2 cellular contexts compared by ENCODE assay signal in genomic region chr7:41540601-41541000, GRCh38.
TF ChIP-seq lines count a peak whose summit lies in the region.

No MANE protein-coding gene starts in this region.

TF ChIP-seq in GM23338, 12 proteins besides CTCF, POLR2A, EP300 and RAD21 (continued from another document):
- no peak for TF ChIP-seq REST (IDR thresholded peaks at IDR 0.05; ENCODE audit: unreplicated experiment)
- no peak for TF ChIP-seq STAT1 (IDR thresholded peaks at IDR 0.05; ENCODE audit: unreplicated experiment)
- TF ChIP-seq EZH2phosphoT487 (IDR thresholded peaks at IDR 0.05; ENCODE audit: unreplicated experiment) = no peak
- no peak for TF ChIP-seq EZH2 (IDR thresholded peaks at IDR 0.05; ENCODE audit: low read depth, unreplicated experiment)
- no peak for TF ChIP-seq CREB1 (CRISPR knock-in tag; IDR thresholded peaks at IDR 0.05; ENCODE audit: low read depth)
- no peak for TF ChIP-seq NANOG (IDR thresholded peaks at IDR 0.05; ENCODE audit: borderline replicate concordance)
- no peak for TF ChIP-seq ZNF114 (CRISPR knock-in tag; IDR thresholded peaks at IDR 0.05)
- TF ChIP-seq JUNB (IDR thresholded peaks at IDR 0.05; ENCODE audit: unreplicated experiment) = no peak
- TF ChIP-seq ETS1 (IDR thresholded peaks at IDR 0.05) = no peak
- TF ChIP-seq ZNF462 (CRISPR knock-in tag; IDR thresholded peaks at IDR 0.05) = no peak

TF ChIP-seq in H1, 55 proteins besides CTCF, POLR2A, EP300 and RAD21 (continued from another document):
- TF ChIP-seq E2F6 (IDR thresholded peaks at IDR 0.05) (no peak), RFX5 (IDR thresholded peaks at IDR 0.05; ENCODE audit: borderline replicate concordance, low read depth, low read length) (no peak), SIN3A (conservative IDR thresholded peaks at IDR 0.05 in 1 of 2, IDR thresholded peaks at IDR 0.05 in 1 of 2; ENCODE audit: low read depth in 1 of 2, low read length in 2 of 2) (no peak), TCF12 (IDR thresholded peaks at IDR 0.05; ENCODE audit: low read depth, low read length) (no peak), CTBP2 (IDR thresholded peaks at IDR 0.05; ENCODE audit: borderline replicate concordance, insufficient read depth, insufficient read length, low read length) (no peak), RBBP5 (IDR thresholded peaks at IDR 0.05; ENCODE audit: borderline replicate concordance, low read depth, low read length) (no peak), SP1 (IDR thresholded peaks at IDR 0.05; ENCODE audit: low read depth, low read length) (no peak), TEAD4 (IDR thresholded peaks at IDR 0.05; ENCODE audit: low read depth, low read length) (no peak), POLR2AphosphoS5 (IDR thresholded peaks at IDR 0.05; ENCODE audit: low read depth, low read length) (no peak)
TF ChIP-seq in H1: peak in this region for 0.
